ENCODE assay signal across 8 cellular contexts in the genomic region with DNA sequence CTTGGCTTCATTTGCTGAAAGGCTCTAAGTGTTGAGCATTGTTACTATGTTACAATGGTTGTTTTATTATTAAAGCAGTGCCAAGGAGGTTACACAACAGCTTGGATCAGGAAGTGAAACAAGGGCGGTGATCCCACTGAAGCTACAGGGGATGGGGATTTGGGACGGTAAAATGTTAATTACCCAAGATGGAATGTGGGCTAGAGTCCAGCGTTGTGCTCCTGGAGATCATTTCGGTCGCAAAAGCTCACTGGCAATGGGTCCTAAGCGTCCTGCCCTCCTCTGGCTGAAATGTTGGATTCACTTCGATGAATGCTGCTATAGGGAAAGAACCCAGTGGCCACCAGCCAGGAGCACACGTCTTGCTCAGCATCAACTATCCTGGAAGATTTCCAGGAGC. TPM values are rescaled to one million over a fixed set of nuclear protein-coding genes. Genes with fewer than 3 reads are reported as not detected.
A peak's percentile ranks its signal among the peaks of the same experiment; 100 is the strongest.
DNase-seq lines count a peak whose midpoint lies in the region; ATAC-seq and TF ChIP-seq lines count a peak whose summit lies in the region.

No MANE protein-coding gene starts in this region.

- H3K27me3 Mint-ChIP-seq in T-cell, result peaks cover 8 to 15% of the 10 kb centered on the region in 2 donors

- H3K27ac ChIP-seq in heart right ventricle (peak overlapping the region in 8 of 10 donors; percentile 77 to 98 (median 92)), spleen (peak overlapping the region in 6 of 8 donors; percentile 97 to 100 (median 98))

- H3K36me3 Mint-ChIP-seq in T-cell, result no peaks in the 10 kb centered on the region

- H3K9me3 ChIP-seq in heart right ventricle, result no peaks in the 10 kb centered on the region
- H3K9me3 ChIP-seq in spleen, result no peaks in the 10 kb centered on the region

- H3K27ac Mint-ChIP-seq in T-cell, result peak overlapping the region; percentile 100

- 40 to 43% methylated on average over 8 of the region's 8 CpGs for WGBS in heart right ventricle, 2 donors
- 67 to 84% (median 74%) methylated on average over 8 of the region's 8 CpGs for WGBS in spleen, 5 donors

- peaks cover 7 to 63% (median 42%) of the 10 kb centered on the region in 9 donors for H3K4me1 ChIP-seq in heart right ventricle
- peaks cover 20 to 69% (median 41%) of the 10 kb centered on the region in 6 donors for H3K4me1 ChIP-seq in spleen

- peak overlapping the region in 2 of 3 donors; percentile 90 to 96 for H3K4me3 Mint-ChIP-seq in T-cell

- POLR2A ChIA-PET in T-cell (lab: Charles Lee), result interaction anchor here in 1 of 2 donors (0.6 kb wide), 1 partner anchor 523 kb away, joined by 3 read pairs; no protein-coding TSS in a partner anchor

- intact Hi-C loops in heart right ventricle (cut with DNase I) (loop anchor here in 9 of 10 donors (5.0 to 10.0 kb wide), 10 partner anchors 134 to 891 kb away; partner anchors contain the start of genes ADSL (in 6 of the 9), TNRC6B (in 4 of the 9), CBX7 (in 1 of the 9) and RPS19BP1 (in 1 of the 9)), spleen (cut with DNase I; ENCODE audit: low total_unique reads) (loop anchor here (10.0 kb wide), 1 partner anchor 302 kb away; the partner anchor contains the start of gene ADSL)

- no peak for ATAC-seq in T-cell (replicated peaks in 1 of 4)
- peak in 2 of 8 donors; percentile 2 to 22 for ATAC-seq in heart right ventricle
- ATAC-seq in GM18909 (IDR thresholded peaks at IDR 0.05; ENCODE audit: poor library complexity, unreplicated experiment), result no peak

- H3K4me1 Mint-ChIP-seq in T-cell, result peaks cover 27 to 30% (median 28%) of the 10 kb centered on the region in 3 donors

- TF ChIP-seq CTCF in heart right ventricle (IDR thresholded peaks at IDR 0.05) (no peak), spleen (IDR thresholded peaks at IDR 0.05 in 8 of 11, conservative IDR thresholded peaks at IDR 0.05 in 3 of 11) (no peak)

- H3K36me3 ChIP-seq in heart right ventricle, result no peaks in the 10 kb centered on the region
- H3K36me3 ChIP-seq in spleen, result no peaks in the 10 kb centered on the region

- H3K27me3 ChIP-seq in heart right ventricle (peaks cover 0 to 14% (median 0%) of the 10 kb centered on the region in 7 donors), spleen (replicated peaks in 1 of 7) (peaks cover 0 to 27% (median 0%) of the 10 kb centered on the region in 7 donors)

- DNase-seq in DMS 273 (lab: John Stamatoyannopoulos, UW; ENCODE audit: unreplicated experiment) (peak; percentile 39), DMS 273 treated with DMSO at 0.1 percent for 48 hours (lab: John Stamatoyannopoulos, UW) (no peak), T-cell (no peak), heart right ventricle (peak in 1 of 2 donors; percentile 25), spleen (no peak), dedifferentiated amniotic fluid mesenchymal stem cell (ENCODE audit: extremely low spot score) (no peak), NCI-H82 treated with DMSO at 0.1 percent for 48 hours (lab: John Stamatoyannopoulos, UW; ENCODE audit: unreplicated experiment) (no peak)

- CTCF ChIA-PET in T-cell (lab: Charles Lee), result interaction anchor here in 1 of 2 donors (1.5 kb wide), 2 partner anchors 160 to 511 kb away, joined by 5 to 6 read pairs; partner anchors contain the start of gene RPS19BP1

- H3K4me3 ChIP-seq in heart right ventricle (peak overlapping the region in 3 of 10 donors; percentile 65 to 82 (median 66)), spleen (peak overlapping the region in 1 of 8 donors; percentile 85)

- TF ChIP-seq POLR2A in spleen (IDR thresholded peaks at IDR 0.05), result no peak

- no peaks in the 10 kb centered on the region for H3K9me3 Mint-ChIP-seq in T-cell

RNA-seq across cellular contexts. Expression of gene FAM83F, which starts 48.3 kb away (rescaled TPM):
- total RNA-seq in T-cell (1 to 10 TPM in 2 of 5 donors, under 1 TPM in 3; 0.26 to 4.9 (median 0.79) TPM), heart right ventricle (1 to 10 TPM; 1.3 to 9.7 (median 3.1) TPM), spleen (under 1 TPM in 6 of 7 donors, not detected in 1; 0.06 to 0.28 (median 0.18) TPM)
- polyA plus RNA-seq in heart right ventricle (1 to 10 TPM; 1.1 to 1.2 TPM), spleen (under 1 TPM in 2 of 3 donors, not detected in 1; 0.02 to 0.13 TPM)
